Comparison of ENCODE assay signal across 16 cellular contexts in the genomic region with DNA sequence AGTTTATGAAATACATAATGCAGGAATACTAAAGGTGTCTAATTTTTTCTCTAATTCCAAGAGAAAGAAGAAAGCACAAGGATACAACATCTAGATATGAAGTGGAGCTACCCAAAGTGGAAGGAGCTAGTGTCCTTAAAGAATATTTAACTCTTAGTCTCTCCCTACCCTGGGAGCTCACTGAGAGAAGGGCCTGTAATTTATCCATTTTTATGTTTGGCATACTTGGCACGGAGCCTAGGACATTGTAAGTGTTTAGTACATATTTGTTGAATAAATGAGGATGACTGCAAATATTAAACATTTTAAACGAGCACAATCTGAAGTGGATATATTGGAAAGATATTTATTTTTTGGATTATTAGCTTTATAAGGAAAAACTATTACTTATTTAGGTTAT.
DNase-seq lines count a peak whose midpoint lies in the region; TF ChIP-seq lines count a peak whose summit lies in the region.
"Had no signal": no experiment of that assay in that cellular context is flagged by ENCODE, and none has a peak within 500 bp of the region (broad histone marks: within the 10 kb centered on the region; RNA-seq: fewer than 3 reads in every experiment).

No MANE protein-coding gene starts in this region.

- H3K4me2 ChIP-seq in skeletal muscle satellite cell (ENCODE audit: low read length), result peak overlapping the region; percentile 11
- H3K4me2 ChIP-seq: BLaER1 treated with 17β-estradiol and CSF1 and Interleukin-3, amounts not matched to agents 10 nM and 100 nM had no signal

- H3K4me1 ChIP-seq in skeletal muscle satellite cell (ENCODE audit: control insufficient read depth, insufficient read depth, low read length), result peaks cover 20% of the 10 kb centered on the region
- H3K4me1 ChIP-seq: HAP-1 had no signal

- peak; percentile 25 for DNase-seq in NCI-H1105 treated with DMSO at 0.1 percent for 48 hours (lab: John Stamatoyannopoulos, UW)
- no peak for DNase-seq in NCI-H1105 (lab: John Stamatoyannopoulos, UW)
- peak; percentile 39 for DNase-seq in SK-N-MC (ENCODE audit: low read depth, low spot score)
- DNase-seq in fibroblast of peridontal ligament (ENCODE audit: extremely low read depth), result peak; percentile 13
- DNase-seq in lower leg skin (ENCODE audit: low spot score in 2 of 2), result no peak
- DNase-seq in Kasumi-1 (lab: John Stamatoyannopoulos, UW), result no peak
- no peak for DNase-seq in cerebellum (ENCODE audit: low spot score)
- DNase-seq: DMS 273 treated with DMSO at 0.1 percent for 48 hours, NCI-H1048, NCI-H187, NCI-H446, NCI-H774 had no signal

- H3K36me3 ChIP-seq in SK-N-MC (ENCODE audit: insufficient read depth, low read length) (no peaks in the 10 kb centered on the region), skeletal muscle satellite cell (ENCODE audit: insufficient read depth, low read length) (no peaks in the 10 kb centered on the region)
- H3K36me3 ChIP-seq: BLaER1 treated with 17β-estradiol and CSF1 and Interleukin-3, amounts not matched to agents 10 nM and 100 nM; HAP-1 had no signal

- TF ChIP-seq CTCF in lower leg skin (IDR thresholded peaks at IDR 0.05), result no peak

- H3K9me3 ChIP-seq in SK-N-MC (ENCODE audit: low read depth, low read length) (no peaks in the 10 kb centered on the region), skeletal muscle satellite cell (replicated peaks; ENCODE audit: low read length) (no peaks in the 10 kb centered on the region)
- H3K9me3 ChIP-seq: BLaER1 treated with 17β-estradiol and CSF1 and Interleukin-3, amounts not matched to agents 10 nM and 100 nM; HAP-1 had no signal

- no peak for TF ChIP-seq POLR2A in lower leg skin (IDR thresholded peaks at IDR 0.05)

- WGBS in lower leg skin, 2 donors, result 33 to 46% methylated on average over 2 of the region's 2 CpGs

- H3K27me3 ChIP-seq in skeletal muscle satellite cell (ENCODE audit: control insufficient read depth, insufficient read depth, low read length), result no peaks in the 10 kb centered on the region
- H3K27me3 ChIP-seq: BLaER1 treated with 17β-estradiol and CSF1 and Interleukin-3, amounts not matched to agents 10 nM and 100 nM had no signal

- no peak overlapping the region for H3K9ac ChIP-seq in SK-N-MC (ENCODE audit: insufficient read length)
- H3K9ac ChIP-seq in skeletal muscle satellite cell (ENCODE audit: low read depth, low read length), result no peak overlapping the region
- H3K9ac ChIP-seq: BLaER1 treated with 17β-estradiol and CSF1 and Interleukin-3, amounts not matched to agents 10 nM and 100 nM had no signal

- H3K4me3 ChIP-seq in SK-N-MC (no peak overlapping the region), skeletal muscle satellite cell (ENCODE audit: low read length) (no peak overlapping the region), lower leg skin (ENCODE audit: low read depth, poor library complexity, severe bottlenecking) (no peak overlapping the region)
- H3K4me3 ChIP-seq: BLaER1 treated with 17β-estradiol and CSF1 and Interleukin-3, amounts not matched to agents 10 nM and 100 nM; HAP-1 had no signal

- intact Hi-C loops in lower leg skin (cut with DNase I; ENCODE audit: low total_unique reads), result no loop called here

- H3K27ac ChIP-seq in SK-N-MC, result no peak overlapping the region; the same call in 1 of the 2 replicates
- H3K27ac ChIP-seq: 22Rv1; BLaER1 treated with 17β-estradiol and CSF1 and Interleukin-3, amounts not matched to agents 10 nM and 100 nM had no signal

Comparison
In these comparisons a context has a peak if more than half of its experiments do, and no peak if none do; other contexts are left out.
1. DNase-seq: peak in NCI-H1105 treated with DMSO at 0.1 percent for 48 hours (single experiment), SK-N-MC (single experiment) and fibroblast of peridontal ligament (single experiment); none in NCI-H1105 (single experiment), lower leg skin (0 of 2), Kasumi-1 (0 of 2) and cerebellum (single experiment).